Comparison of ENCODE assay signal across 1 cellular context in genomic region chr3:84984429-84984828, GRCh38.
TF ChIP-seq lines count a peak whose summit lies in the region.

No MANE protein-coding gene starts in this region.

TF ChIP-seq in H1, 55 proteins besides CTCF, POLR2A, EP300 and RAD21 (continued from another document):
- TF ChIP-seq JUND (IDR thresholded peaks at IDR 0.05; ENCODE audit: low read length) (no peak), ZNF274 (IDR thresholded peaks at IDR 0.05; ENCODE audit: borderline replicate concordance, extremely low read depth, low read length) (no peak), NRF1 (IDR thresholded peaks at IDR 0.05; ENCODE audit: low read depth, low read length) (no peak), SIRT6 (IDR thresholded peaks at IDR 0.05; ENCODE audit: low read length) (no peak), NANOG (IDR thresholded peaks at IDR 0.05; ENCODE audit: insufficient read depth, low read depth, low read length, poor library complexity, severe bottlenecking) (no peak)
